ENCODE assay signal across 8 cellular contexts in the genomic region with DNA sequence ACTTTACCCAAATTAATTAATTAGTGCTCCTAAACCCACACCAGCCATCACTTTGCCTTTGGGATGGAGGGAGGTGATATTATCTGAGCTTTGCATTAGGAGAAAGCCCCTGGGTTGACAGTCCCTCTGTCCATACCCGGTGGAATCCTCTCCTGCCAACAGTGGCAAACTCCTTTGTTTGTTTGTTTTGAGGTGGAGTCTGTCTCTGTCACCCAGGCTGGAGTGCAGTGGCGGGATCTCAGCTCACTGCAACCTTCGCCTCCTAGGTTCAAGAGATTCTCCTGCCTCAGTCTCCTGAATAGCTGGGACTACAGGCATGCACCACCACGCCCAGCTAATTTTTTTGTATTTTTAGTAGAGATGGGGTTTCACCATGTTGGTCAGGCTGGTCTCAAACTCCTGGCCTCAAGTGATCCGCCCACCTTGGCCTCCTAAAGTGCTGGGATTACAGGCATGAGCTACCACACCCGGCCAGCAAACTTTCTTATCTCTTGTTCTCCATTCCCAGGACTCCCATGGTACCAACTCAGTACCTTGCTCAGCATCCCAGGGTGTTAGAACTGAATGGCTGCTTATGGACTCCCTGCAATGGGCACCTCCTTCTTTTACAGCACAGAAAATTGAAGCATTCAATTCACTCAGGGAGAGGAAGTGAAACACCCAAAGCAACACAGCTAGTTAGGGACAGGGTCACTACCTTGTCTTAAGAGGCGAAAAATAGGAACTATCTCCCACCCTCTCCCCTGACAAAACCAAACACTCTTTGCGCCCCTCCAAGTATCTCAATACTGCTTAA. TPM values are rescaled to one million over a fixed set of nuclear protein-coding genes. Genes with fewer than 3 reads are reported as not detected.
DNase-seq lines count a peak whose midpoint lies in the region; ATAC-seq, FAIRE-seq and TF ChIP-seq lines count a peak whose summit lies in the region.
"Not testable (repeated sequence)": the region's sequence is repeated elsewhere in the genome, so short reads cannot be mapped to it uniquely, and the experiment has no call there.

No MANE protein-coding gene starts in this region.

- not testable (repeated sequence) for H3K79me2 ChIP-seq in smooth muscle cell (ENCODE audit: low read depth)

- not testable (repeated sequence) for H3K9ac ChIP-seq in liver (ENCODE audit: low read depth in 1 of 2, low read length in 2 of 2); smooth muscle cell (ENCODE audit: low read depth)

- not testable (repeated sequence) for H3K9me3 ChIP-seq in CD4-positive, alpha-beta T cell (ENCODE audit: control insufficient read depth, low read length); SJCRH30 (replicated peaks); liver (ENCODE audit: control insufficient read depth in 4 of 4, low read length in 3 of 4); smooth muscle cell (replicated peaks; ENCODE audit: low read depth)

- H3K27me3 Mint-ChIP-seq in CD4-positive, alpha-beta T cell; activated naive CD8-positive, alpha-beta T cell treated with anti-CD3 and anti-CD28 coated beads, Interleukin-2, amount 10 ng/mL, durations not matched to agents 7 days and 5 days: not testable (repeated sequence)

- peaks cover 18% of the 10 kb centered on the region for H3K36me3 Mint-ChIP-seq in CD4-positive, alpha-beta T cell (ENCODE audit: low read depth)
- not testable (repeated sequence) for H3K36me3 Mint-ChIP-seq in activated naive CD8-positive, alpha-beta T cell treated with anti-CD3 and anti-CD28 coated beads, Interleukin-2, amount 10 ng/mL, durations not matched to agents 7 days and 5 days

- not testable (repeated sequence) for H3K9me3 Mint-ChIP-seq in CD4-positive, alpha-beta T cell; activated naive CD8-positive, alpha-beta T cell treated with anti-CD3 and anti-CD28 coated beads, Interleukin-2, amount 10 ng/mL, durations not matched to agents 7 days and 5 days

- H3K4me1 Mint-ChIP-seq in CD4-positive, alpha-beta T cell (ENCODE audit: low read depth) = peaks cover 97% of the 10 kb centered on the region
- H3K4me1 Mint-ChIP-seq in activated naive CD8-positive, alpha-beta T cell treated with anti-CD3 and anti-CD28 coated beads, Interleukin-2, amount 10 ng/mL, durations not matched to agents 7 days and 5 days = peaks cover 85% of the 10 kb centered on the region

- FAIRE-seq in GM19239 (lab: Jason Lieb, UNC) = peak; percentile 96

- H3K36me3 ChIP-seq in SJCRH30; liver (ENCODE audit: control insufficient read depth in 4 of 4, insufficient read depth in 3 of 4, low read depth in 1 of 4, low read length in 3 of 4); smooth muscle cell (ENCODE audit: low read depth): not testable (repeated sequence)

- not testable (repeated sequence) for H3K27me3 ChIP-seq in CD4-positive, alpha-beta T cell (ENCODE audit: control insufficient read depth, insufficient read depth, low read length); SJCRH30; liver (ENCODE audit: control insufficient read depth in 4 of 4, insufficient read depth in 4 of 4, low read length in 3 of 4); smooth muscle cell (ENCODE audit: low read depth)

- H4K20me1 ChIP-seq in smooth muscle cell (ENCODE audit: low read depth) = not testable (repeated sequence)

- not testable (repeated sequence) for TF ChIP-seq RAD21 in liver (IDR thresholded peaks at IDR 0.05)

- peak overlapping the region; percentile 99 for H3K27ac ChIP-seq in CD4-positive, alpha-beta T cell (ENCODE audit: low read depth, low read length)
- H3K27ac ChIP-seq in SJCRH30 (peak overlapping the region; percentile 5; the same call in 1 of the 2 replicates), liver (ENCODE audit: low read depth in 1 of 2, low read length in 2 of 2) (peak overlapping the region; percentile 21 to 22), smooth muscle cell (ENCODE audit: low read depth) (peak overlapping the region; percentile 30)

- not testable (repeated sequence) for ATAC-seq in CD4-positive, alpha-beta T cell (ENCODE audit: poor library complexity); activated naive CD8-positive, alpha-beta T cell treated with anti-CD3 and anti-CD28 coated beads, Interleukin-2, amount 10 ng/mL, durations not matched to agents 7 days and 5 days (ENCODE audit: low read depth)
- ATAC-seq in HG02588 (IDR thresholded peaks at IDR 0.05; ENCODE audit: unreplicated experiment) = peak; percentile 23
- peak; percentile 26 for ATAC-seq in HG03521 (IDR thresholded peaks at IDR 0.05; ENCODE audit: unreplicated experiment)

- H3K4me1 ChIP-seq in SJCRH30 = peaks cover 46% of the 10 kb centered on the region
- peaks cover 0 to 16% (median 6%) of the 10 kb centered on the region in 4 donors for H3K4me1 ChIP-seq in liver (ENCODE audit: control insufficient read depth in 4 of 4, insufficient read depth in 4 of 4, low read length in 3 of 4)
- peaks cover 17% of the 10 kb centered on the region for H3K4me1 ChIP-seq in smooth muscle cell (ENCODE audit: low read depth)

- H2AFZ ChIP-seq in smooth muscle cell (ENCODE audit: low read depth) = peak overlapping the region; percentile 52

- CTCF ChIA-PET in CD4-positive, alpha-beta T cell (lab: Charles Lee) = interaction anchor here (1.2 to 1.6 kb wide), 2 partner anchors 14 to 121 kb away, joined by 3 to 4 read pairs; no protein-coding TSS in a partner anchor

- TF ChIP-seq CTCF in CD4-positive, alpha-beta T cell (IDR thresholded peaks at IDR 0.05); liver (IDR thresholded peaks at IDR 0.05; ENCODE audit: low read depth, low read length, missing input control); smooth muscle cell (IDR thresholded peaks at IDR 0.05; ENCODE audit: borderline replicate concordance, insufficient read depth, poor library complexity, severe bottlenecking): not testable (repeated sequence)

- intact Hi-C loops in CD4-positive, alpha-beta T cell (cut with DNase I, micrococcal nuclease) = not testable (repeated sequence)

- H3F3A ChIP-seq in smooth muscle cell (ENCODE audit: low read depth) = not testable (repeated sequence)

- H3K4me3 Mint-ChIP-seq in CD4-positive, alpha-beta T cell = peak overlapping the region; percentile 30
- peak overlapping the region; percentile 98 for H3K4me3 Mint-ChIP-seq in activated naive CD8-positive, alpha-beta T cell treated with anti-CD3 and anti-CD28 coated beads, Interleukin-2, amount 10 ng/mL, durations not matched to agents 7 days and 5 days

- H3K4me3 ChIP-seq in SJCRH30; liver (ENCODE audit: low read depth in 1 of 3, low read length in 3 of 3); smooth muscle cell: not testable (repeated sequence)

- not testable (repeated sequence) for DNase-seq in CD4-positive, alpha-beta T cell; GM19239 (ENCODE audit: insufficient read length, low spot score); SJCRH30; activated naive CD8-positive, alpha-beta T cell treated with anti-CD3 and anti-CD28 coated beads, Interleukin-2, amount 10 ng/mL, durations not matched to agents 7 days and 5 days; smooth muscle cell (lab: John Stamatoyannopoulos, UW; ENCODE audit: unreplicated experiment)

- H3K27ac Mint-ChIP-seq in CD4-positive, alpha-beta T cell = peak overlapping the region; percentile 96
- peak overlapping the region; percentile 97 for H3K27ac Mint-ChIP-seq in activated naive CD8-positive, alpha-beta T cell treated with anti-CD3 and anti-CD28 coated beads, Interleukin-2, amount 10 ng/mL, durations not matched to agents 7 days and 5 days

- POLR2A ChIA-PET in CD4-positive, alpha-beta T cell (lab: Charles Lee) = interaction anchor here (0.6 to 2.9 kb wide), 11 partner anchors 8 to 86 kb away, joined by 3 to 16 read pairs (median 5); no protein-coding TSS in a partner anchor
- POLR2A ChIA-PET in activated naive CD8-positive, alpha-beta T cell treated with anti-CD3 and anti-CD28 coated beads, Interleukin-2, amount 10 ng/mL, durations not matched to agents 7 days and 5 days (lab: Charles Lee) = interaction anchor here (1.4 to 3.2 kb wide), 5 partner anchors 9 to 64 kb away, joined by 3 to 22 read pairs (median 5); no protein-coding TSS in a partner anchor

- not testable (repeated sequence) for H3K4me2 ChIP-seq in smooth muscle cell

- WGBS in liver = 69% methylated on average over 8 of the region's 8 CpGs
- WGBS in smooth muscle cell (ENCODE audit: low lambda C conversion rate) = 81% methylated on average over 8 of the region's 8 CpGs

TF ChIP-seq in liver, 16 proteins besides CTCF, POLR2A, EP300 and RAD21:
- TF ChIP-seq HNF4A (conservative IDR thresholded peaks at IDR 0.05) = peak in 1 of 2 donors; percentile 28
TF ChIP-seq in liver: peak in this region for 1; not testable (repeated sequence) for 15.

RNA-seq across cellular contexts. Expression of a gene that starts 4.5 kb away (rescaled TPM):
- 100 to 1,000 TPM; 352 to 358 TPM for total RNA-seq in CD4-positive, alpha-beta T cell
- 55.0 and 60.9 TPM in 2 replicates for total RNA-seq in SJCRH30 (2014; rRNA removed; shearing (Covaris generic))
- total RNA-seq in activated naive CD8-positive, alpha-beta T cell treated with anti-CD3 and anti-CD28 coated beads, Interleukin-2, amount 10 ng/mL, durations not matched to agents 7 days and 5 days = 100 to 1,000 TPM; 236 to 237 TPM
- 10 to 100 TPM; 25.9 to 94.4 TPM for total RNA-seq in liver
- polyA plus RNA-seq in liver = 10 to 100 TPM; 14.7 to 24.3 TPM
- total RNA-seq in smooth muscle cell = 67.0 and 73.5 TPM in 2 replicates
- 124 and 141 TPM in 2 replicates for polyA plus RNA-seq in smooth muscle cell

RNA-seq across cellular contexts. Expression of a gene that starts 51.8 kb away (rescaled TPM):
- 10 to 100 TPM; 17.1 to 21.9 TPM for total RNA-seq in CD4-positive, alpha-beta T cell
- total RNA-seq in SJCRH30 (2014; rRNA removed; shearing (Covaris generic)) = 45.0 and 57.0 TPM in 2 replicates
- total RNA-seq in activated naive CD8-positive, alpha-beta T cell treated with anti-CD3 and anti-CD28 coated beads, Interleukin-2, amount 10 ng/mL, durations not matched to agents 7 days and 5 days = 10 to 100 TPM; 33.0 to 33.8 TPM
- total RNA-seq in liver = 10 to 100 TPM; 10.4 to 11.0 TPM
- 10 to 100 TPM; 11.3 to 15.8 TPM for polyA plus RNA-seq in liver
- 19.5 and 22.3 TPM in 2 replicates for total RNA-seq in smooth muscle cell
- polyA plus RNA-seq in smooth muscle cell = 17.8 and 26.3 TPM in 2 replicates

RNA-seq across cellular contexts. Expression of a gene that starts 52.2 kb away (rescaled TPM):
- 10 to 100 TPM; 65.9 to 66.9 TPM for total RNA-seq in CD4-positive, alpha-beta T cell
- total RNA-seq in SJCRH30 (2014; rRNA removed; shearing (Covaris generic)) = 27.1 and 29.0 TPM in 2 replicates
- 10 to 100 TPM; 49.8 to 56.2 TPM for total RNA-seq in activated naive CD8-positive, alpha-beta T cell treated with anti-CD3 and anti-CD28 coated beads, Interleukin-2, amount 10 ng/mL, durations not matched to agents 7 days and 5 days
- total RNA-seq in liver (10 to 100 TPM; 23.2 to 33.7 TPM), smooth muscle cell (45.1 and 54.4 TPM in 2 replicates)
- polyA plus RNA-seq in liver (10 to 100 TPM in 1 of 2 donors, 1 to 10 TPM in 1; 7.8 to 12.7 TPM), smooth muscle cell (19.3 and 22.7 TPM in 2 replicates)

Comparison
In these comparisons a context has a peak if more than half of its experiments do, and no peak if none do; other contexts are left out.
1. H3K27ac ChIP-seq: peak in every context shown above with its lines; median percentile 99 in CD4-positive, alpha-beta T cell; 30 in smooth muscle cell; 22 in liver; 5 in SJCRH30.